In genomic region chr3:118817748-118818165, GRCh38 we compare ENCODE assay signal across 8 cellular contexts.
DNase-seq lines count a peak whose midpoint lies in the region; ATAC-seq and TF ChIP-seq lines count a peak whose summit lies in the region.

No MANE protein-coding gene starts in this region.

- H3K27me3 ChIP-seq in DND-41 (ENCODE audit: insufficient read depth, low read length, poor library complexity) (no peaks in the 10 kb centered on the region), prostate gland (replicated peaks; ENCODE audit: insufficient read depth) (no peaks in the 10 kb centered on the region)

- no peaks in the 10 kb centered on the region for H4K20me1 ChIP-seq in DND-41 (ENCODE audit: insufficient read depth, low read length)

- ATAC-seq in DND-41 (ENCODE audit: insufficient read depth, low read depth) (peak; percentile 78), GM19463 (IDR thresholded peaks at IDR 0.05; ENCODE audit: unreplicated experiment) (peak; percentile 71), HG03460 (IDR thresholded peaks at IDR 0.05; ENCODE audit: unreplicated experiment) (peak; percentile 80)

- no peak overlapping the region for H3K4me2 ChIP-seq in DND-41 (ENCODE audit: insufficient read depth, low read length)

- H3K36me3 Mint-ChIP-seq in activated CD4-positive, alpha-beta memory T cell treated with anti-CD3 and anti-CD28 coated beads for 36 hours, result no peaks in the 10 kb centered on the region

- CTCF ChIA-PET in activated CD4-positive, alpha-beta memory T cell treated with anti-CD3 and anti-CD28 coated beads for 36 hours (lab: Charles Lee), result interaction anchor here (0.7 to 1.3 kb wide), 3 partner anchors 9 to 278 kb away, joined by 3 to 4 read pairs (median 3); no protein-coding TSS in a partner anchor

- no peaks in the 10 kb centered on the region for H3K9me3 Mint-ChIP-seq in activated CD4-positive, alpha-beta memory T cell treated with anti-CD3 and anti-CD28 coated beads for 36 hours

- H3K27ac Mint-ChIP-seq in activated CD4-positive, alpha-beta memory T cell treated with anti-CD3 and anti-CD28 coated beads for 36 hours, result no peak overlapping the region

- peaks cover 5% of the 10 kb centered on the region for H3K27me3 Mint-ChIP-seq in activated CD4-positive, alpha-beta memory T cell treated with anti-CD3 and anti-CD28 coated beads for 36 hours

- POLR2A ChIA-PET in activated CD4-positive, alpha-beta memory T cell treated with anti-CD3 and anti-CD28 coated beads for 36 hours (lab: Charles Lee), result no interaction called here

- no peak for TF ChIP-seq POLR2A in prostate gland (IDR thresholded peaks at IDR 0.05)

- H3K4me3 ChIP-seq in DND-41 (ENCODE audit: low read depth in 1 of 2, low read length in 2 of 2) (no peak overlapping the region), prostate gland (no peak overlapping the region)

- H3K9me3 ChIP-seq in DND-41 (ENCODE audit: insufficient read depth, low read length, severe bottlenecking) (no peaks in the 10 kb centered on the region), prostate gland (no peaks in the 10 kb centered on the region)

- peak; percentile 90 for TF ChIP-seq CTCF in DND-41 (IDR thresholded peaks at IDR 0.05; ENCODE audit: borderline replicate concordance, extremely low read depth, low read length, poor library complexity, severe bottlenecking)
- TF ChIP-seq CTCF in prostate gland (IDR thresholded peaks at IDR 0.05), result peak in 3 of 4 experiments; percentile 57 to 60 (median 59)

- WGBS in prostate gland, result 21% methylated on average over 5 of the region's 5 CpGs

- H3K4me1 ChIP-seq in DND-41 (ENCODE audit: insufficient read depth, low read length) (no peaks in the 10 kb centered on the region), prostate gland (replicated peaks) (no peaks in the 10 kb centered on the region)

- no peak overlapping the region for H3K9ac ChIP-seq in DND-41 (ENCODE audit: low read depth, low read length)

- H3K36me3 ChIP-seq in DND-41 (ENCODE audit: insufficient read depth, low read length), result no peaks in the 10 kb centered on the region
- H3K36me3 ChIP-seq in prostate gland, result no peaks in the 10 kb centered on the region

- intact Hi-C loops in activated CD4-positive, alpha-beta memory T cell treated with anti-CD3 and anti-CD28 coated beads for 36 hours (cut with micrococcal nuclease), result loop anchor here (5.0 kb wide), 1 partner anchor 1800 kb away; no protein-coding TSS in a partner anchor
- intact Hi-C loops in prostate gland (cut with DNase I), result no loop called here

- H3K4me1 Mint-ChIP-seq in activated CD4-positive, alpha-beta memory T cell treated with anti-CD3 and anti-CD28 coated beads for 36 hours (ENCODE audit: low read depth), result no peaks in the 10 kb centered on the region

- H3K27ac ChIP-seq in DND-41 (ENCODE audit: low read length), result no peak overlapping the region
- H3K27ac ChIP-seq in prostate gland, result no peak overlapping the region

- no peak overlapping the region for H3K4me3 Mint-ChIP-seq in activated CD4-positive, alpha-beta memory T cell treated with anti-CD3 and anti-CD28 coated beads for 36 hours

- H2AFZ ChIP-seq in DND-41 (ENCODE audit: low read depth, low read length), result no peak overlapping the region

- H3K79me2 ChIP-seq in DND-41 (ENCODE audit: insufficient read depth, low read length), result no peaks in the 10 kb centered on the region

- DNase-seq in DND-41 (peak; percentile 48), NCI-H446 (lab: John Stamatoyannopoulos, UW) (peak; percentile 19 to 82), germinal center (ENCODE audit: low spot score) (peak; percentile 46), prostate gland (ENCODE audit: low spot score) (peak; percentile 29), NCI-H226 (no peak)
- peak; percentile 38 for DNase-seq in activated CD4-positive, alpha-beta memory T cell treated with anti-CD3 and anti-CD28 coated beads for 36 hours
